ENCODE assay signal across 23 cellular contexts in the genomic region with DNA sequence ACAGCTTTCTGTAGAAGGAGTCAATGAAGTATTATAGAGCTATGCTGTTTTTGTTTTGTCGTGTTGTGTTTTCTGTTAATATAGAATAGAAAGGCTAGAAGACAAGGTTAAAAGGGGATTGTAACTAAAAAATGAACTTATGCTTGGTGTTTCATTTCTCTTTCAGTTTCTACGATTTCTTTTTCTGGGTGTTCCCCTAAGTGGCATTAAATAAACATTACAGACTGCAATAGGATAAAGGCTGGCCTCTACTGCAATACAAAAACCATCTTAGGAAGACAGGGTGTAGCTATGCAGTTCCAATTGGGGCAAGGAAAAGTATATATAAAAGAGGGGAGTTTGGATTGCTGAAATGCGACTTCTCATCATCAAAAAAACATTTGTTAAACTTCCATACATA.
"Had no signal": no experiment of that assay in that cellular context is flagged by ENCODE, and none has a peak within 500 bp of the region (broad histone marks: within the 10 kb centered on the region; RNA-seq: fewer than 3 reads in every experiment).

No MANE protein-coding gene starts in this region.

- H3K27me3 ChIP-seq: colonic mucosa, esophagus squamous epithelium, gastrocnemius medialis, heart right ventricle, left lung had no signal

- DNase-seq: colonic mucosa; cortex of kidney; effector CD8-positive, alpha-beta T cell; effector memory CD8-positive, alpha-beta T cell; endodermal cell; erythroblast; esophagus squamous epithelium; foreskin fibroblast; foreskin melanocyte; gastrocnemius medialis; glutamatergic neuron; head of caudate nucleus; heart right ventricle; hippocampal formation; left cardiac atrium; left lung; left ventricle myocardium superior; lower lobe of right lung; mesenchymal stem cell; mucosa of descending colon; naive B cell had no signal

- H3K9me3 ChIP-seq: colonic mucosa, esophagus squamous epithelium, gastrocnemius medialis, heart right ventricle, left lung, lower lobe of right lung, mucosa of descending colon had no signal

- H3K27ac ChIP-seq: colonic mucosa, epithelial cell of prostate, esophagus squamous epithelium, gastrocnemius medialis, heart right ventricle, left lung, lower lobe of right lung had no signal

- H3K4me1 ChIP-seq: colonic mucosa, esophagus squamous epithelium, gastrocnemius medialis, heart right ventricle, left lung, lower lobe of right lung had no signal

- ATAC-seq: effector memory CD8-positive, alpha-beta T cell; esophagus mucosa; gastrocnemius medialis; heart right ventricle; left cardiac atrium; left lung; left ventricle myocardium superior; lower lobe of right lung; mucosa of descending colon had no signal

- H3K36me3 ChIP-seq: colonic mucosa, esophagus squamous epithelium, gastrocnemius medialis, heart right ventricle, left lung, lower lobe of right lung had no signal

- H3K4me3 ChIP-seq: colonic mucosa, esophagus squamous epithelium, gastrocnemius medialis, heart right ventricle, left lung, lower lobe of right lung, mucosa of descending colon had no signal
